In the genomic region with DNA sequence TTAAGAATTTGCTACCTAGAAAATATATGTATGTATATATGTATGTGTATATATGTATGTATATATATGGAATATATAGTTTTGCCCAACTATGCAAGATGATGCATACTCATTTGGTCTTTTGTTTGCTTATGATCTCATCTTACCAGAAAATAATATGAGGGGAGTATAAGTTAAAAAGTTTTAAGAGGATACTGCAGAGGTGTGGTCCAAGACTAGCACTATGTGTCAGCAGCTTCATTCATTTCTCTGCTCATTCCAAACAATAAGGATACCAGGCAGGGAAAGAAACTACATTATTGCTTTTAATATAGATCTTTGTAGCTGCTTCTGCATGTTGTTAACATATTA, we compare ENCODE assay signal across 23 cellular contexts.
"Had no signal": no experiment of that assay in that cellular context is flagged by ENCODE, and none has a peak within 500 bp of the region (broad histone marks: within the 10 kb centered on the region; RNA-seq: fewer than 3 reads in every experiment).

No MANE protein-coding gene starts in this region.

- H3K27ac Mint-ChIP-seq: activated B cell treated with CpG ODN at 0.5 μM for 24 hours; activated CD4-positive, alpha-beta memory T cell treated with anti-CD3 and anti-CD28 coated beads, Interleukin-2, amount 10 ng/mL, durations not matched to agents 7 days and 5 days; activated naive CD4-positive, alpha-beta T cell treated with anti-CD3 and anti-CD28 coated beads, Interleukin-2, amount 50 U/mL, for 24 hours; brain; T-helper 1 cell treated with Interleukin-12 subunit alpha and Interleukin-12 subunit beta and Interleukin-4 antibody, amounts not matched to agents 30 μg/mL and 1 μg/mL, for 36 hours had no signal

- H3K4me1 ChIP-seq: SJSA1 had no signal

- H3K4me1 Mint-ChIP-seq: activated CD4-positive, alpha-beta memory T cell treated with anti-CD3 and anti-CD28 coated beads, Interleukin-2, amount 10 ng/mL, durations not matched to agents 7 days and 5 days; brain had no signal

- H3K4me3 Mint-ChIP-seq: activated B cell treated with CpG ODN at 0.5 μM for 24 hours; activated CD4-positive, alpha-beta memory T cell treated with anti-CD3 and anti-CD28 coated beads, Interleukin-2, amount 10 ng/mL, durations not matched to agents 7 days and 5 days; activated naive CD4-positive, alpha-beta T cell treated with anti-CD3 and anti-CD28 coated beads, Interleukin-2, amount 50 U/mL, for 24 hours; activated T-cell treated with anti-CD3 and anti-CD28 coated beads, Interleukin-2, amount 50 U/mL, for 24 hours; brain; central memory CD8-positive, alpha-beta T cell; T-helper 1 cell treated with Interleukin-12 subunit alpha and Interleukin-12 subunit beta and Interleukin-4 antibody, amounts not matched to agents 30 μg/mL and 1 μg/mL, for 36 hours had no signal

- H3K27me3 ChIP-seq: SJSA1 had no signal

- H3K4me3 ChIP-seq: SJSA1 had no signal

- H3K9me3 ChIP-seq: SJSA1 had no signal

- H3K27me3 Mint-ChIP-seq: activated B cell treated with CpG ODN at 0.5 μM for 24 hours; activated CD4-positive, alpha-beta memory T cell treated with anti-CD3 and anti-CD28 coated beads, Interleukin-2, amount 10 ng/mL, durations not matched to agents 7 days and 5 days; activated naive CD4-positive, alpha-beta T cell treated with anti-CD3 and anti-CD28 coated beads, Interleukin-2, amount 50 U/mL, for 24 hours; activated T-cell treated with anti-CD3 and anti-CD28 coated beads, Interleukin-2, amount 50 U/mL, for 24 hours; brain; central memory CD8-positive, alpha-beta T cell had no signal

- FAIRE-seq: astrocyte had no signal

- DNase-seq: activated B cell treated with CpG ODN at 0.5 μM for 24 hours; activated CD4-positive, alpha-beta memory T cell treated with anti-CD3 and anti-CD28 coated beads, Interleukin-2, amount 10 ng/mL, durations not matched to agents 7 days and 5 days; activated CD4-positive, alpha-beta T cell treated with anti-CD3 and anti-CD28 coated beads for 1 hour; activated CD4-positive, alpha-beta T cell treated with anti-CD3 and anti-CD28 coated beads, Interleukin-2, amount 50 U/mL, for 1 hour; activated T-cell treated with anti-CD3 and anti-CD28 coated beads, Interleukin-2, amount 50 U/mL, for 24 hours; amygdala; KBM-7; NCI-H1092 treated with DMSO at 0.1 percent for 48 hours; NCI-H1417 treated with DMSO at 0.1 percent for 48 hours; NCI-H1694; NCI-H2029; NCI-H2107; NCI-H345; NCI-H510A; NCI-H526 treated with DMSO at 0.1 percent for 48 hours; NCI-H82; SHP77 had no signal

- H3K9me3 Mint-ChIP-seq: activated B cell treated with CpG ODN at 0.5 μM for 24 hours; activated CD4-positive, alpha-beta memory T cell treated with anti-CD3 and anti-CD28 coated beads, Interleukin-2, amount 10 ng/mL, durations not matched to agents 7 days and 5 days; activated naive CD4-positive, alpha-beta T cell treated with anti-CD3 and anti-CD28 coated beads, Interleukin-2, amount 50 U/mL, for 24 hours; activated T-cell treated with anti-CD3 and anti-CD28 coated beads, Interleukin-2, amount 50 U/mL, for 24 hours; brain; central memory CD8-positive, alpha-beta T cell; T-helper 1 cell treated with Interleukin-12 subunit alpha and Interleukin-12 subunit beta and Interleukin-4 antibody, amounts not matched to agents 30 μg/mL and 1 μg/mL, for 36 hours had no signal
